In genomic region chr3:119463171-119464169, GRCh38 we compare ENCODE assay signal across 1 cellular context.
TF ChIP-seq lines count a peak whose summit lies in the region.

A gene with protein sequence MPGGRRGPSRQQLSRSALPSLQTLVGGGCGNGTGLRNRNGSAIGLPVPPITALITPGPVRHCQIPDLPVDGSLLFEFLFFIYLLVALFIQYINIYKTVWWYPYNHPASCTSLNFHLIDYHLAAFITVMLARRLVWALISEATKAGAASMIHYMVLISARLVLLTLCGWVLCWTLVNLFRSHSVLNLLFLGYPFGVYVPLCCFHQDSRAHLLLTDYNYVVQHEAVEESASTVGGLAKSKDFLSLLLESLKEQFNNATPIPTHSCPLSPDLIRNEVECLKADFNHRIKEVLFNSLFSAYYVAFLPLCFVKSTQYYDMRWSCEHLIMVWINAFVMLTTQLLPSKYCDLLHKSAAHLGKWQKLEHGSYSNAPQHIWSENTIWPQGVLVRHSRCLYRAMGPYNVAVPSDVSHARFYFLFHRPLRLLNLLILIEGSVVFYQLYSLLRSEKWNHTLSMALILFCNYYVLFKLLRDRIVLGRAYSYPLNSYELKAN (minus strand): TSS chr3:119463615. CDS start chr3:119462074, 1,541 bp downstream.

TF ChIP-seq in HEK293, 187 proteins besides CTCF, POLR2A, EP300 and RAD21 (continued from another document and continues in another):
- TF ChIP-seq REPIN1 (tag by site-specific recombination; IDR thresholded peaks at IDR 0.05; ENCODE audit: low read depth), result no peak
- TF ChIP-seq ZNF311 (tag by site-specific recombination; IDR thresholded peaks at IDR 0.05; ENCODE audit: borderline replicate concordance), result no peak
- TF ChIP-seq SETDB1 (IDR thresholded peaks at IDR 0.05; ENCODE audit: insufficient read length, low read length), result no peak
- peak; percentile 58 for TF ChIP-seq ZBTB17 (tag by site-specific recombination; IDR thresholded peaks at IDR 0.05)
- TF ChIP-seq ZNF391 (tag by site-specific recombination; IDR thresholded peaks at IDR 0.05; ENCODE audit: borderline replicate concordance, low read depth), result no peak
- no peak for TF ChIP-seq ZNF114 (tag by site-specific recombination; IDR thresholded peaks at IDR 0.05)
- TF ChIP-seq ZNF19 (tag by site-specific recombination; IDR thresholded peaks at IDR 0.05; ENCODE audit: low read depth), result no peak
- TF ChIP-seq HOXD13 (CRISPR knock-in tag; IDR thresholded peaks at IDR 0.05; ENCODE audit: borderline replicate concordance), result no peak
- no peak for TF ChIP-seq ZNF585B (tag by site-specific recombination; IDR thresholded peaks at IDR 0.05)
- peak; percentile 80 for TF ChIP-seq ZBTB11 (tag by site-specific recombination; conservative IDR thresholded peaks at IDR 0.05; ENCODE audit: low read depth)
- TF ChIP-seq ZNF549 (tag by site-specific recombination; IDR thresholded peaks at IDR 0.05), result no peak
- no peak for TF ChIP-seq ZFP41 (tag by site-specific recombination; IDR thresholded peaks at IDR 0.05; ENCODE audit: borderline replicate concordance)
- no peak for TF ChIP-seq ZNF747 (tag by site-specific recombination; IDR thresholded peaks at IDR 0.05)
- TF ChIP-seq ZNF184 (tag by site-specific recombination; IDR thresholded peaks at IDR 0.05), result no peak
- TF ChIP-seq AEBP2 (tag by site-specific recombination; IDR thresholded peaks at IDR 0.05; ENCODE audit: borderline replicate concordance), result no peak
- TF ChIP-seq ZBTB20 (tag by site-specific recombination; IDR thresholded peaks at IDR 0.05), result peak; percentile 97
- TF ChIP-seq ZNF266 (tag by site-specific recombination; IDR thresholded peaks at IDR 0.05; ENCODE audit: low read depth), result no peak
- TF ChIP-seq ZNF157 (tag by site-specific recombination; IDR thresholded peaks at IDR 0.05), result no peak
- no peak for TF ChIP-seq ZSCAN23 (tag by site-specific recombination; IDR thresholded peaks at IDR 0.05)
- TF ChIP-seq GLIS2 (tag by site-specific recombination; IDR thresholded peaks at IDR 0.05), result no peak
- no peak for TF ChIP-seq BCL11B (tag by site-specific recombination; IDR thresholded peaks at IDR 0.05; ENCODE audit: low read depth)
- no peak for TF ChIP-seq OVOL3 (tag by site-specific recombination; IDR thresholded peaks at IDR 0.05)
- TF ChIP-seq, protein P1, sequence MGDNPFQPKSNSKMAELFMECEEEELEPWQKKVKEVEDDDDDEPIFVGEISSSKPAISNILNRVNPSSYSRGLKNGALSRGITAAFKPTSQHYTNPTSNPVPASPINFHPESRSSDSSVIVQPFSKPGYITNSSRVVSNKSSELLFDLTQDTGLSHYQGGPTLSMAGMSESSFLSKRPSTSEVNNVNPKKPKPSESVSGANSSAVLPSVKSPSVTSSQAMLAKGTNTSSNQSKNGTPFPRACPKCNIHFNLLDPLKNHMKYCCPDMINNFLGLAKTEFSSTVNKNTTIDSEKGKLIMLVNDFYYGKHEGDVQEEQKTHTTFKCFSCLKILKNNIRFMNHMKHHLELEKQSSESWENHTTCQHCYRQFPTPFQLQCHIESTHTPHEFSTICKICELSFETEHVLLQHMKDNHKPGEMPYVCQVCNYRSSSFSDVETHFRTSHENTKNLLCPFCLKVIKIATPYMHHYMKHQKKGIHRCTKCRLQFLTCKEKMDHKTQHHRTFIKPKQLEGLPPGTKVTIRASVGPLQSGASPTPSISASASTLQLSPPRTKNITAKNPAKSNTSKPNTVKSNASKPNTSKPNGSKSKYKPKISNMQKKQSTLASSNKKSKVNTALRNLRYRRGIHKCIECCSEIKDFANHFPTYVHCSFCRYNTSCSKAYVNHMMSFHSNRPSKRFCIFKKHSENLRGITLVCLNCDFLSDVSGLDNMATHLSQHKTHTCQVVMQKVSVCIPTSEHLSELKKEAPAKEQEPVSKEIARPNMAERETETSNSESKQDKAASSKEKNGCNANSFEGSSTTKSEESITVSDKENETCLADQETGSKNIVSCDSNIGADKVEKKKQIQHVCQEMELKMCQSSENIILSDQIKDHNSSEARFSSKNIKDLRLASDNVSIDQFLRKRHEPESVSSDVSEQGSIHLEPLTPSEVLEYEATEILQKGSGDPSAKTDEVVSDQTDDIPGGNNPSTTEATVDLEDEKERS (tag by site-specific recombination; IDR thresholded peaks at IDR 0.05), result no peak
- no peak for TF ChIP-seq ZNF202 (tag by site-specific recombination; IDR thresholded peaks at IDR 0.05; ENCODE audit: borderline replicate concordance)
- no peak for TF ChIP-seq ZNF112 (tag by site-specific recombination; IDR thresholded peaks at IDR 0.05)
- TF ChIP-seq ZSCAN5A (tag by site-specific recombination; IDR thresholded peaks at IDR 0.05), result no peak
- TF ChIP-seq ZNF791 (tag by site-specific recombination; IDR thresholded peaks at IDR 0.05), result no peak
- no peak for TF ChIP-seq ZNF140 (tag by site-specific recombination; IDR thresholded peaks at IDR 0.05)
- no peak for TF ChIP-seq ZNF404 (tag by site-specific recombination; IDR thresholded peaks at IDR 0.05)
- TF ChIP-seq ZNF433 (tag by site-specific recombination; IDR thresholded peaks at IDR 0.05; ENCODE audit: low read depth), result no peak
- TF ChIP-seq, protein P2, sequence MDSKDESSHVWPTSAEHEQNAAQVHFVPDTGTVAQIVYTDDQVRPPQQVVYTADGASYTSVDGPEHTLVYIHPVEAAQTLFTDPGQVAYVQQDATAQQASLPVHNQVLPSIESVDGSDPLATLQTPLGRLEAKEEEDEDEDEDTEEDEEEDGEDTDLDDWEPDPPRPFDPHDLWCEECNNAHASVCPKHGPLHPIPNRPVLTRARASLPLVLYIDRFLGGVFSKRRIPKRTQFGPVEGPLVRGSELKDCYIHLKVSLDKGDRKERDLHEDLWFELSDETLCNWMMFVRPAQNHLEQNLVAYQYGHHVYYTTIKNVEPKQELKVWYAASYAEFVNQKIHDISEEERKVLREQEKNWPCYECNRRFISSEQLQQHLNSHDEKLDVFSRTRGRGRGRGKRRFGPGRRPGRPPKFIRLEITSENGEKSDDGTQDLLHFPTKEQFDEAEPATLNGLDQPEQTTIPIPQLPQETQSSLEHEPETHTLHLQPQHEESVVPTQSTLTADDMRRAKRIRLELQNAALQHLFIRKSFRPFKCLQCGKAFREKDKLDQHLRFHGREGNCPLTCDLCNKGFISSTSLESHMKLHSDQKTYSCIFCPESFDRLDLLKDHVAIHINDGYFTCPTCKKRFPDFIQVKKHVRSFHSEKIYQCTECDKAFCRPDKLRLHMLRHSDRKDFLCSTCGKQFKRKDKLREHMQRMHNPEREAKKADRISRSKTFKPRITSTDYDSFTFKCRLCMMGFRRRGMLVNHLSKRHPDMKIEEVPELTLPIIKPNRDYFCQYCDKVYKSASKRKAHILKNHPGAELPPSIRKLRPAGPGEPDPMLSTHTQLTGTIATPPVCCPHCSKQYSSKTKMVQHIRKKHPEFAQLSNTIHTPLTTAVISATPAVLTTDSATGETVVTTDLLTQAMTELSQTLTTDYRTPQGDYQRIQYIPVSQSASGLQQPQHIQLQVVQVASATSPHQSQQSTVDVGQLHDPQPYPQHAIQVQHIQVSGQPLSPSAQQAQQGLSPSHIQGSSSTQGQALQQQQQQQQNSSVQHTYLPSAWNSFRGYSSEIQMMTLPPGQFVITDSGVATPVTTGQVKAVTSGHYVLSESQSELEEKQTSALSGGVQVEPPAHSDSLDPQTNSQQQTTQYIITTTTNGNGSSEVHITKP (tag by site-specific recombination; IDR thresholded peaks at IDR 0.05), result peak; percentile 41; the same call in 1 of the 2 replicates
- no peak for TF ChIP-seq BCL11A (tag by site-specific recombination; IDR thresholded peaks at IDR 0.05; ENCODE audit: low read depth)
- TF ChIP-seq ZNF529 (tag by site-specific recombination; IDR thresholded peaks at IDR 0.05; ENCODE audit: insufficient replicate concordance), result no peak
- 0 out of 2 replicates have a peak, but pooled peaks have one; percentile 10 for TF ChIP-seq ZIC2 (tag by site-specific recombination; IDR thresholded peaks at IDR 0.05)
- TF ChIP-seq ZNF175 (tag by site-specific recombination; IDR thresholded peaks at IDR 0.05), result no peak
- TF ChIP-seq ZNF514 (tag by site-specific recombination; IDR thresholded peaks at IDR 0.05), result no peak
- no peak for TF ChIP-seq ZNF274 (IDR thresholded peaks at IDR 0.05; ENCODE audit: low read length)
- no peak for TF ChIP-seq ZNF274 (tag by site-specific recombination; IDR thresholded peaks at IDR 0.05; ENCODE audit: borderline replicate concordance)
- no peak for TF ChIP-seq ZFP37 (tag by site-specific recombination; IDR thresholded peaks at IDR 0.05)
- TF ChIP-seq PBX3 (CRISPR knock-in tag; IDR thresholded peaks at IDR 0.05), result no peak
- no peak for TF ChIP-seq ZNF280C (tag by site-specific recombination; IDR thresholded peaks at IDR 0.05)
- peak; percentile 69 for TF ChIP-seq ZNF335 (tag by site-specific recombination; conservative IDR thresholded peaks at IDR 0.05)
- TF ChIP-seq ZNF248 (tag by site-specific recombination; IDR thresholded peaks at IDR 0.05), result no peak
- no peak for TF ChIP-seq ZNF473 (tag by site-specific recombination; IDR thresholded peaks at IDR 0.05)
- TF ChIP-seq ZNF394 (tag by site-specific recombination; IDR thresholded peaks at IDR 0.05; ENCODE audit: borderline replicate concordance), result no peak
- TF ChIP-seq ZFP3 (tag by site-specific recombination; IDR thresholded peaks at IDR 0.05; ENCODE audit: low read depth), result no peak
- TF ChIP-seq ZFHX2 (tag by site-specific recombination; conservative IDR thresholded peaks at IDR 0.05), result 0 out of 2 replicates have a peak, but pooled peaks have one; percentile 23
